In genomic region chr12:116378002-116378401, GRCh38 we compare ENCODE assay signal across 28 cellular contexts.
"Had no signal": no experiment of that assay in that cellular context is flagged by ENCODE, and none has a peak within 500 bp of the region (broad histone marks: within the 10 kb centered on the region; RNA-seq: fewer than 3 reads in every experiment).

No MANE protein-coding gene starts in this region.

- H3K27me3 Mint-ChIP-seq: activated naive CD8-positive, alpha-beta T cell had no signal

- H3K4me1 Mint-ChIP-seq: activated naive CD4-positive, alpha-beta T cell treated with anti-CD3 and anti-CD28 coated beads, Interleukin-2, amount 10 ng/mL, durations not matched to agents 7 days and 5 days had no signal

- H3K36me3 ChIP-seq: WERI-Rb-1 had no signal

- ATAC-seq: activated CD8-positive, alpha-beta T cell treated with anti-CD3 and anti-CD28 coated beads for 36 hours; activated naive CD8-positive, alpha-beta T cell treated with anti-CD3 and anti-CD28 coated beads, Interleukin-2, amount 50 U/mL, for 24 hours; activated T-cell treated with anti-CD3 and anti-CD28 coated beads, Interleukin-2, amount 50 U/mL, for 4 hours; PC-3 had no signal

- DNase-seq: activated CD4-positive, alpha-beta T cell treated with anti-CD3 and anti-CD28 coated beads for 1 hour; activated CD4-positive, alpha-beta T cell treated with anti-CD3 and anti-CD28 coated beads for 48 hours; activated CD4-positive, alpha-beta T cell treated with anti-CD3 and anti-CD28 coated beads, Interleukin-2, amount 50 U/mL, for 4 hours; activated CD4-positive, CD25-positive, alpha-beta regulatory T cell; activated CD8-positive, alpha-beta T cell treated with anti-CD3 and anti-CD28 coated beads for 36 hours; activated effector memory CD4-positive, alpha-beta T cell treated with Interleukin-2 at 50 U/mL for 16 hours; activated naive CD4-positive, alpha-beta T cell treated with anti-CD3 and anti-CD28 coated beads, Interleukin-2, amount 10 ng/mL, durations not matched to agents 7 days and 5 days; activated naive CD8-positive, alpha-beta T cell treated with anti-CD3 and anti-CD28 coated beads, Interleukin-2, amount 50 U/mL, for 24 hours; activated T-cell treated with anti-CD3 and anti-CD28 coated beads, Interleukin-2, amount 50 U/mL, for 4 hours; anterior cingulate cortex; central memory CD4-positive, alpha-beta T cell; Karpas-422; KBM-7; NCI-H1105; NCI-H1417 treated with DMSO at 0.1 percent for 48 hours; NCI-H1694; NCI-H1930; NCI-H2081 treated with DMSO at 0.1 percent for 48 hours; NCI-H226; NCI-H446 treated with DMSO at 0.1 percent for 48 hours; NCI-H524; PC-3; Right ventricle myocardium superior; T1000; WERI-Rb-1 had no signal

- H3K4me3 Mint-ChIP-seq: activated CD8-positive, alpha-beta T cell treated with anti-CD3 and anti-CD28 coated beads for 36 hours; activated naive CD4-positive, alpha-beta T cell treated with anti-CD3 and anti-CD28 coated beads, Interleukin-2, amount 10 ng/mL, durations not matched to agents 7 days and 5 days; activated naive CD8-positive, alpha-beta T cell; activated naive CD8-positive, alpha-beta T cell treated with anti-CD3 and anti-CD28 coated beads, Interleukin-2, amount 50 U/mL, for 24 hours; activated T-cell treated with anti-CD3 and anti-CD28 coated beads, Interleukin-2, amount 50 U/mL, for 4 hours; activated T-helper 1 cell treated with anti-CD3 and anti-CD28 coated beads, Interleukin-12 subunit alpha, Interleukin-12 subunit beta, Interleukin-2, Interleukin-4 antibody, amounts not matched to agents 30 ng/mL and 10 ng/mL and 1 ng/mL, durations not matched to agents 14 hours and 24 hours and 36 hours; brain had no signal

- H3K36me3 Mint-ChIP-seq: activated naive CD4-positive, alpha-beta T cell treated with anti-CD3 and anti-CD28 coated beads, Interleukin-2, amount 10 ng/mL, durations not matched to agents 7 days and 5 days; activated naive CD8-positive, alpha-beta T cell; brain had no signal

- H3K27ac ChIP-seq: WERI-Rb-1 had no signal

- H3K27ac Mint-ChIP-seq: activated CD8-positive, alpha-beta T cell treated with anti-CD3 and anti-CD28 coated beads for 36 hours; activated naive CD4-positive, alpha-beta T cell treated with anti-CD3 and anti-CD28 coated beads, Interleukin-2, amount 10 ng/mL, durations not matched to agents 7 days and 5 days; activated naive CD8-positive, alpha-beta T cell; activated naive CD8-positive, alpha-beta T cell treated with anti-CD3 and anti-CD28 coated beads, Interleukin-2, amount 50 U/mL, for 24 hours; activated T-helper 1 cell treated with anti-CD3 and anti-CD28 coated beads, Interleukin-12 subunit alpha, Interleukin-12 subunit beta, Interleukin-2, Interleukin-4 antibody, amounts not matched to agents 30 ng/mL and 10 ng/mL and 1 ng/mL, durations not matched to agents 14 hours and 24 hours and 36 hours had no signal
